11 cellular contexts compared by ENCODE assay signal in the genomic region with DNA sequence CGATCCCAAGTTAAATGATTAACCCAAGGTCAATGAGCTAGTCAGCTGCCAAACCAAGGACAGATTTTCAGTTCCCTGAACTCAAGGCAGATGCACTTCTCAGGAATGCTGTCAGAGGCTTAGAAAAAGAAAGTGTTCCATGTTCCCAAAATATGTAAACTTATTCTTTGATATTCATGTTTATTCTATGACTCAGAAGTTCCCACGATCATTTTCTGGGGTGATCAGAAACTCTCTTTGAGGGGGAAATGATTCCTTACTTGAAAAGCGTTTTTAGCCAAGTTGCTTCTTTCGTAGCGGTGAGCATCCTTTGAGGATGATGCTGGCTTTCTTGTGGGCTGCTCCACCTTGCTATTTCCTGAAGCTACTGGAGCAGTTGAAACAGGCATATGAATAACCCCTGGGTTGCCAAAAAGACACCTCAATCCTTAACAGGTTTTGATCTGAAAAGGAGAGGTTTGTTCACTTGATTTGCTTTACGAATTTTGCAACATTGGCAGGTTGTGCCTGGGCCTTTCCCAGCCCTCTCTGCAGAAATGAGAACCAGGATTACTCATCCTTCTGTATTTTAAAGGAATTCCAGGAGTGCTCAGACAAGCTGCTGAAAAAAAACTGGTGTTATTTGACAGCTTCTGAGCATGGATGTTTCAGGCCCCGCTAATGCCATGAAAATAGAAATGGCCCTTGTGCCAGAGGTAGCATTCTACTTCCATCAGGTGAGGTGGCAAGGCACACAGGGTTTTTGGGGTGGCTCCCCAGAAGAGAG.
DNase-seq lines count a peak whose midpoint lies in the region; ATAC-seq and TF ChIP-seq lines count a peak whose summit lies in the region.
"Had no signal": no experiment of that assay in that cellular context is flagged by ENCODE, and none has a peak within 500 bp of the region (broad histone marks: within the 10 kb centered on the region; RNA-seq: fewer than 3 reads in every experiment).

No MANE protein-coding gene starts in this region.

- H3K9me3 Mint-ChIP-seq in HFFc6: no peaks in the 10 kb centered on the region
- no peaks in the 10 kb centered on the region for H3K9me3 Mint-ChIP-seq in activated T-helper 17 cell treated with anti-CD3 and anti-CD28 coated beads, Interleukin-2, amount 50 U/mL, for 72 hours
- H3K9me3 Mint-ChIP-seq: activated T-helper 2 cell treated with anti-CD3 and anti-CD28 coated beads, Interferon-gamma antibody, Interleukin-2, Interleukin-4, amounts not matched to agents 10 μg/mL and 5 μg/mL and 100 μg/mL, durations not matched to agents 14 hours and 24 hours and 36 hours; naive thymus-derived CD8-positive, alpha-beta T cell had no signal

- H3K4me1 ChIP-seq in sigmoid colon: peaks cover 0 to 46% (median 24%) of the 10 kb centered on the region in 4 donors

- DNase-seq in HFFc6 (peak; percentile 49), fibroblast of peridontal ligament (ENCODE audit: extremely low read depth) (peak; percentile 77), sigmoid colon (no peak), HuH-7 (ENCODE audit: low spot score) (no peak), cerebellar cortex (ENCODE audit: low spot score) (no peak), SIG-M5 treated with dmso at 0.1 percent for 504 hours (lab: John Stamatoyannopoulos, UW; ENCODE audit: unreplicated experiment) (no peak)
- DNase-seq: T1000 had no signal

- intact Hi-C loops in sigmoid colon (cut with DNase I): no loop called here

- no peak for TF ChIP-seq EP300 in sigmoid colon (IDR thresholded peaks at IDR 0.05)

- no peaks in the 10 kb centered on the region for H3K36me3 ChIP-seq in sigmoid colon

- H3K27ac ChIP-seq in sigmoid colon: peak overlapping the region in 3 of 4 donors; percentile 50 to 75 (median 55)

- peak overlapping the region; percentile 36; the same call in 1 of the 2 replicates for H3K4me3 Mint-ChIP-seq in HFFc6
- peak overlapping the region; percentile 18 for H3K4me3 Mint-ChIP-seq in activated T-helper 17 cell treated with anti-CD3 and anti-CD28 coated beads, Interleukin-2, amount 50 U/mL, for 72 hours

- H3K27me3 ChIP-seq in sigmoid colon: peaks cover 0 to 3% (median 0%) of the 10 kb centered on the region in 3 donors

- H3K36me3 Mint-ChIP-seq in HFFc6 (ENCODE audit: low read depth): no peaks in the 10 kb centered on the region
- H3K36me3 Mint-ChIP-seq in activated T-helper 17 cell treated with anti-CD3 and anti-CD28 coated beads, Interleukin-2, amount 50 U/mL, for 72 hours (ENCODE audit: low read depth): no peaks in the 10 kb centered on the region

- TF ChIP-seq CTCF in HFFc6 (IDR thresholded peaks at IDR 0.05) (no peak), sigmoid colon (IDR thresholded peaks at IDR 0.05) (no peak)

- no peaks in the 10 kb centered on the region for H3K9me3 ChIP-seq in sigmoid colon

- peak overlapping the region; percentile 62 for H3K27ac Mint-ChIP-seq in HFFc6
- no peak overlapping the region for H3K27ac Mint-ChIP-seq in activated T-helper 17 cell treated with anti-CD3 and anti-CD28 coated beads, Interleukin-2, amount 50 U/mL, for 72 hours
- H3K27ac Mint-ChIP-seq: activated T-helper 2 cell treated with anti-CD3 and anti-CD28 coated beads, Interferon-gamma antibody, Interleukin-2, Interleukin-4, amounts not matched to agents 10 μg/mL and 5 μg/mL and 100 μg/mL, durations not matched to agents 14 hours and 24 hours and 36 hours had no signal

- TF ChIP-seq POLR2A in sigmoid colon (IDR thresholded peaks at IDR 0.05): no peak

- peak; percentile 63 for ATAC-seq in activated T-helper 17 cell treated with anti-CD3 and anti-CD28 coated beads, Interleukin-2, amount 50 U/mL, for 72 hours (replicated peaks)
- no peak for ATAC-seq in GM21447 (IDR thresholded peaks at IDR 0.05; ENCODE audit: unreplicated experiment)
- ATAC-seq: naive thymus-derived CD8-positive, alpha-beta T cell had no signal

- no peak overlapping the region for H3K4me3 ChIP-seq in sigmoid colon

- H3K27me3 Mint-ChIP-seq in HFFc6 (ENCODE audit: insufficient read depth): no peaks in the 10 kb centered on the region; the same call in none of the 2 replicates
- no peaks in the 10 kb centered on the region for H3K27me3 Mint-ChIP-seq in activated T-helper 17 cell treated with anti-CD3 and anti-CD28 coated beads, Interleukin-2, amount 50 U/mL, for 72 hours
- H3K27me3 Mint-ChIP-seq: naive thymus-derived CD8-positive, alpha-beta T cell had no signal

- WGBS in sigmoid colon, 2 donors: 68 to 70% methylated on average over 7 of the region's 7 CpGs

- peaks cover 83% of the 10 kb centered on the region for H3K4me1 Mint-ChIP-seq in HFFc6 (ENCODE audit: low read depth)
- H3K4me1 Mint-ChIP-seq in activated T-helper 17 cell treated with anti-CD3 and anti-CD28 coated beads, Interleukin-2, amount 50 U/mL, for 72 hours: peaks cover 28% of the 10 kb centered on the region

Comparison
In these comparisons a context has a peak if more than half of its experiments do, and no peak if none do; other contexts are left out.
1. DNase-seq: peak in HFFc6 (single experiment) and fibroblast of peridontal ligament (single experiment); none in sigmoid colon (single experiment), HuH-7 (single experiment), cerebellar cortex (single experiment) and SIG-M5 treated with dmso at 0.1 percent for 504 hours (single experiment).